Comparison of ENCODE assay signal across 16 cellular contexts in genomic region chr1:98398649-98399048, GRCh38.
A peak's percentile ranks its signal among the peaks of the same experiment; 100 is the strongest.
DNase-seq lines count a peak whose midpoint lies in the region; ATAC-seq and TF ChIP-seq lines count a peak whose summit lies in the region.
"Had no signal": no experiment of that assay in that cellular context is flagged by ENCODE, and none has a peak within 500 bp of the region (broad histone marks: within the 10 kb centered on the region; RNA-seq: fewer than 3 reads in every experiment).

No MANE protein-coding gene starts in this region.

- no peaks in the 10 kb centered on the region for H3K36me3 ChIP-seq in GM23248 (ENCODE audit: low read depth)
- H3K36me3 ChIP-seq: gastroesophageal sphincter, Peyer's patch had no signal

- no peaks in the 10 kb centered on the region for H3K27me3 Mint-ChIP-seq in chondrocyte (ENCODE audit: low read depth)
- no peaks in the 10 kb centered on the region for H3K27me3 Mint-ChIP-seq in natural killer cell treated with Interleukin-12 subunit alpha and Interleukin-12 subunit beta and Interleukin-15 and Interleukin-18, amount 100 ng/mL, for 72 hours

- H3K9ac ChIP-seq in GM23248 = no peak overlapping the region

- peak overlapping the region; percentile 12 for H3K27ac Mint-ChIP-seq in chondrocyte (ENCODE audit: unreplicated experiment)
- H3K27ac Mint-ChIP-seq in natural killer cell treated with Interleukin-12 subunit alpha and Interleukin-12 subunit beta and Interleukin-15 and Interleukin-18, amount 100 ng/mL, for 72 hours = peak overlapping the region; percentile 73 to 89
- H3K27ac Mint-ChIP-seq: GM23338 had no signal

- DNase-seq in GM23248 (peak; percentile 53), OCI-M1 (lab: John Stamatoyannopoulos, UW) (peak; percentile 20), chondrocyte (ENCODE audit: low spot score) (no peak), DMS114 treated with DMSO at 0.1 percent for 48 hours (lab: John Stamatoyannopoulos, UW; ENCODE audit: unreplicated experiment) (no peak)
- no peak for DNase-seq in natural killer cell treated with Interleukin-12 subunit alpha and Interleukin-12 subunit beta and Interleukin-15 and Interleukin-18, amount 100 ng/mL, for 72 hours (ENCODE audit: low spot score)
- DNase-seq: activated naive CD4-positive, alpha-beta T cell treated with Interleukin-2 at 50 U/mL for 16 hours; C1 segment of cervical spinal cord; DMS79 treated with DMSO at 0.1 percent for 48 hours; effector CD8-positive, alpha-beta T cell; NCI-H2029 treated with DMSO at 0.1 percent for 48 hours; NCI-H526; Peyer's patch had no signal

- peak overlapping the region; percentile 25 for H3K4me3 Mint-ChIP-seq in chondrocyte (ENCODE audit: unreplicated experiment)
- H3K4me3 Mint-ChIP-seq in natural killer cell treated with Interleukin-12 subunit alpha and Interleukin-12 subunit beta and Interleukin-15 and Interleukin-18, amount 100 ng/mL, for 72 hours = peak overlapping the region; percentile 54
- H3K4me3 Mint-ChIP-seq: GM23338 had no signal

- no peaks in the 10 kb centered on the region for H3K9me3 Mint-ChIP-seq in chondrocyte (ENCODE audit: low read depth)
- H3K9me3 Mint-ChIP-seq in natural killer cell treated with Interleukin-12 subunit alpha and Interleukin-12 subunit beta and Interleukin-15 and Interleukin-18, amount 100 ng/mL, for 72 hours = no peaks in the 10 kb centered on the region
- H3K9me3 Mint-ChIP-seq: GM23338 had no signal

- no peaks in the 10 kb centered on the region for H3K79me2 ChIP-seq in GM23248 (ENCODE audit: insufficient read depth)

- no peaks in the 10 kb centered on the region for H3K9me3 ChIP-seq in GM23248 (ENCODE audit: low read depth)
- H3K9me3 ChIP-seq: gastroesophageal sphincter, Peyer's patch had no signal

- no peak for TF ChIP-seq CTCF in chondrocyte (IDR thresholded peaks at IDR 0.05)

- H3K9me2 ChIP-seq in GM23248 (ENCODE audit: insufficient read depth) = 0 out of 2 replicates have a peak, but pooled peaks cover 3% of the 10 kb centered on the region

- H3K4me1 ChIP-seq in GM23248 (ENCODE audit: insufficient read depth) = peaks cover 12% of the 10 kb centered on the region
- H3K4me1 ChIP-seq: gastroesophageal sphincter, Peyer's patch had no signal

- ATAC-seq in natural killer cell treated with Interleukin-12 subunit alpha and Interleukin-12 subunit beta and Interleukin-15 and Interleukin-18, amount 100 ng/mL, for 72 hours = peak; percentile 46 to 78
- ATAC-seq in GM21515 (IDR thresholded peaks at IDR 0.05; ENCODE audit: unreplicated experiment) (no peak), GM18858 (IDR thresholded peaks at IDR 0.05; ENCODE audit: unreplicated experiment) (no peak)
- ATAC-seq: gastroesophageal sphincter, GM23338 had no signal

- peak overlapping the region; percentile 58 for H3K4me2 ChIP-seq in GM23248 (ENCODE audit: unreplicated experiment)
- H3K4me2 ChIP-seq: GM23338 had no signal

- H2AFZ ChIP-seq in GM23248 = peak overlapping the region; percentile 57
- H2AFZ ChIP-seq: GM23338 had no signal

- no peaks in the 10 kb centered on the region for H3K36me3 Mint-ChIP-seq in chondrocyte (ENCODE audit: low read depth)
- no peaks in the 10 kb centered on the region for H3K36me3 Mint-ChIP-seq in natural killer cell treated with Interleukin-12 subunit alpha and Interleukin-12 subunit beta and Interleukin-15 and Interleukin-18, amount 100 ng/mL, for 72 hours

- WGBS in GM23248 (ENCODE audit: low coverage in 1 of 2, low lambda C conversion rate in 2 of 2, missing lambda C conversion rate in 2 of 2), 2 experiments = 11 to 16% methylated on average over 2 of the region's 2 CpGs

- peaks cover 21% of the 10 kb centered on the region for H3K4me1 Mint-ChIP-seq in chondrocyte (ENCODE audit: low read depth)
- H3K4me1 Mint-ChIP-seq in natural killer cell treated with Interleukin-12 subunit alpha and Interleukin-12 subunit beta and Interleukin-15 and Interleukin-18, amount 100 ng/mL, for 72 hours (ENCODE audit: low read depth in 2 of 2) = peaks cover 28 to 35% of the 10 kb centered on the region in 2 donors
- H3K4me1 Mint-ChIP-seq: GM23338 had no signal

- no peaks in the 10 kb centered on the region for H4K20me1 ChIP-seq in GM23248 (ENCODE audit: insufficient read depth)

- no peaks in the 10 kb centered on the region for H3K27me3 ChIP-seq in GM23248 (replicated peaks; ENCODE audit: insufficient read depth)
- H3K27me3 ChIP-seq: gastroesophageal sphincter, Peyer's patch had no signal

- peak overlapping the region; percentile 50 for H3K4me3 ChIP-seq in GM23248
- H3K4me3 ChIP-seq: gastroesophageal sphincter, GM23338, Peyer's patch had no signal

- H3K27ac ChIP-seq in GM23248 = no peak overlapping the region
- H3K27ac ChIP-seq: gastroesophageal sphincter, Peyer's patch had no signal

- no peaks in the 10 kb centered on the region for H3F3A ChIP-seq in GM23248 (ENCODE audit: insufficient read depth)

- in situ Hi-C loops in GM23248 (cut with MboI) = no loop called here

Comparison
In these comparisons a context has a peak if more than half of its experiments do, and no peak if none do; other contexts are left out.
1. DNase-seq: peak in GM23248 (single experiment) and OCI-M1 (single experiment); none in chondrocyte (single experiment), natural killer cell treated with Interleukin-12 subunit alpha and Interleukin-12 subunit beta and Interleukin-15 and Interleukin-18, amount 100 ng/mL, for 72 hours (single experiment) and DMS114 treated with DMSO at 0.1 percent for 48 hours (single experiment).
2. ATAC-seq: peak in natural killer cell treated with Interleukin-12 subunit alpha and Interleukin-12 subunit beta and Interleukin-15 and Interleukin-18, amount 100 ng/mL, for 72 hours (2 of 2); none in GM21515 (single experiment) and GM18858 (single experiment).